ENCODE assay signal across 2 cellular contexts in genomic region chr9:93555370-93555769, GRCh38.
TF ChIP-seq lines count a peak whose summit lies in the region.

No MANE protein-coding gene starts in this region.

TF ChIP-seq in GM23338, 12 proteins besides CTCF, POLR2A, EP300 and RAD21:
- TF ChIP-seq NANOG (IDR thresholded peaks at IDR 0.05; ENCODE audit: borderline replicate concordance): no peak

TF ChIP-seq in endothelial cell of umbilical vein, 7 proteins besides CTCF, POLR2A, EP300 and RAD21:
- TF ChIP-seq EZH2 (IDR thresholded peaks at IDR 0.05; ENCODE audit: borderline replicate concordance, low read depth, low read length, severe bottlenecking) (no peak), GATA2 (IDR thresholded peaks at IDR 0.05; ENCODE audit: insufficient read depth, insufficient read length, low read depth, low read length) (no peak), MYC (IDR thresholded peaks at IDR 0.05; ENCODE audit: low read depth, low read length) (no peak), JUN (IDR thresholded peaks at IDR 0.05; ENCODE audit: borderline replicate concordance, insufficient read depth, insufficient read length, low read depth) (no peak), FOS (IDR thresholded peaks at IDR 0.05; ENCODE audit: borderline replicate concordance, insufficient read depth, low read length) (no peak), POLR2AphosphoS5 (IDR thresholded peaks at IDR 0.05; ENCODE audit: insufficient read depth, low read depth, low read length) (no peak)
- TF ChIP-seq, protein P1, sequence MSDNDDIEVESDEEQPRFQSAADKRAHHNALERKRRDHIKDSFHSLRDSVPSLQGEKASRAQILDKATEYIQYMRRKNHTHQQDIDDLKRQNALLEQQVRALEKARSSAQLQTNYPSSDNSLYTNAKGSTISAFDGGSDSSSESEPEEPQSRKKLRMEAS (IDR thresholded peaks at IDR 0.05; ENCODE audit: insufficient read depth, insufficient read length): no peak
TF ChIP-seq in endothelial cell of umbilical vein: peak in this region for 0.
